In the genomic region with DNA sequence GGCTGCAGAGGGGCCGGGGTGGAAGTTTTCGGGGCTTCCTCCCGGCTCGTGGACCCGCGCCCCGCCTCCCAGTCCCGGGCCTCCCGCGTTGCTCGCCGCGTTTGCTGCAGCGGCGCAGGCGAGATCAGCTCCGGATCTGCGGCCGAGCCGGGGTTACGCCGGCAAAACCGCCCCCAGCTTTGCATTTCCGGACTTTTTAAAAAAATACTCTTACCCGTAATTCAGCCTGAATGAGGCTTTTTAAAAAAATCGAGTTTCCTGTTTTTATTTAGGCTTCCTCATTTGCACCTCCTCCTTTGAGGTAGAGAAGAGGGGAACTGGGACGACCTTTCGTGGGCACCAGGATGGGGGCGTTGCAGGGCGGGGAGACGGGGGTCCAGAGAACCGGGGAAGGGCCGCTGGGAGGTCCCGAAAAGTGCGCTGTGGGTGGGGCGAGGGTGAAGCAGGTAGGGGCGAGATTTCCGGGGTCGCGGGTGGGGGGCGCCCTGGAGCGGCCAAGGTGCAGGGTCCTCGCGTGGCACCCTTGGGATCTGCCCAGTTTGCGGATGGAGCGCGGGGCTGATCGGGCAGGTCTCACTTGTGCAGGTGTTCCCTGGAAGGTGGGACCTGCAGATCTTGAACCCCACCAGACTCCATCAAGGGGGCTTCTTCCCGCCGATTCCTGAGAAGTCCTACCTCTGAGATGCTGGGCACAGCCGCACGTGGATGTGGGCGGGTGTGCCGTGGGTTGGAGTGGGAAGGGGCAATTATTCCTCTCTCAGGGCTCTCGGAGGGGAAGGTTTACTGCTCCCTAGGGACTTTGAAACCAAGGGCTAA, we compare ENCODE assay signal across 8 cellular contexts. TPM values are rescaled to one million over a fixed set of nuclear protein-coding genes. Genes with fewer than 3 reads are reported as not detected.
DNase-seq lines count a peak whose midpoint lies in the region; ATAC-seq, FAIRE-seq and TF ChIP-seq lines count a peak whose summit lies in the region.

No MANE protein-coding gene starts in this region.

- peak overlapping the region; percentile 91 for H3K9ac ChIP-seq in DND-41 (ENCODE audit: low read depth, low read length)
- H3K9ac ChIP-seq in HUES6 (ENCODE audit: low read length) = no peak overlapping the region

- 7 to 8% methylated on average over 53 to 55 of the region's 55 CpGs for WGBS in pancreas, 2 donors

- H3K4me3 ChIP-seq in DND-41 (ENCODE audit: low read depth in 1 of 2, low read length in 2 of 2) (peak overlapping the region; percentile 67 to 79), HUES6 (ENCODE audit: low read depth, low read length) (peak overlapping the region; percentile 77), pancreas (peak overlapping the region; percentile 10 to 50 (median 23))

- peak overlapping the region; percentile 71 for H2AFZ ChIP-seq in DND-41 (ENCODE audit: low read depth, low read length)

- FAIRE-seq in pancreas (lab: Jason Lieb, UNC) = no peak

- H3K27me3 ChIP-seq in DND-41 (ENCODE audit: insufficient read depth, low read length, poor library complexity) = no peaks in the 10 kb centered on the region
- H3K27me3 ChIP-seq in HUES6 (ENCODE audit: control insufficient read depth, insufficient read depth, low read length) = peaks cover 54% of the 10 kb centered on the region
- H3K27me3 ChIP-seq in pancreas = peaks cover 0 to 10% (median 0%) of the 10 kb centered on the region in 4 donors

- H3K4me1 ChIP-seq in DND-41 (ENCODE audit: insufficient read depth, low read length) = peaks cover 51% of the 10 kb centered on the region
- H3K4me1 ChIP-seq in HUES6 (ENCODE audit: control insufficient read depth, insufficient read depth, low read length) = peaks cover 5% of the 10 kb centered on the region
- H3K4me1 ChIP-seq in pancreas = peaks cover 0 to 7% (median 0%) of the 10 kb centered on the region in 3 donors

- ATAC-seq in DND-41 (ENCODE audit: insufficient read depth, low read depth) (peak; percentile 59), esophagus mucosa (peak; percentile 38), pancreas (peak in 3 of 4 donors; percentile 37 to 55 (median 48)), HG03378 (IDR thresholded peaks at IDR 0.05; ENCODE audit: unreplicated experiment) (no peak)

- TF ChIP-seq CTCF in DND-41 (IDR thresholded peaks at IDR 0.05; ENCODE audit: borderline replicate concordance, extremely low read depth, low read length, poor library complexity, severe bottlenecking) (no peak), pancreas (IDR thresholded peaks at IDR 0.05) (no peak)

- H3K4me2 ChIP-seq in DND-41 (ENCODE audit: insufficient read depth, low read length) = peak overlapping the region; percentile 96

- H3K27ac ChIP-seq in DND-41 (ENCODE audit: low read length) (peak overlapping the region; percentile 86), HUES6 (ENCODE audit: low read depth, low read length) (no peak overlapping the region), pancreas (peak overlapping the region in 1 of 4 donors; percentile 17)

- H3K36me3 ChIP-seq in DND-41 (ENCODE audit: insufficient read depth, low read length) = peaks cover 6% of the 10 kb centered on the region; the same call in 1 of the 2 replicates
- no peaks in the 10 kb centered on the region for H3K36me3 ChIP-seq in HUES6 (ENCODE audit: control insufficient read depth, insufficient read depth, low read length)
- no peaks in the 10 kb centered on the region for H3K36me3 ChIP-seq in pancreas

- peaks cover 43% of the 10 kb centered on the region for H4K20me1 ChIP-seq in DND-41 (ENCODE audit: insufficient read depth, low read length)

- intact Hi-C loops in pancreas (cut with DNase I) = no loop called here

- peaks cover 74% of the 10 kb centered on the region for H3K79me2 ChIP-seq in DND-41 (ENCODE audit: insufficient read depth, low read length)

- H3K9me3 ChIP-seq in DND-41 (ENCODE audit: insufficient read depth, low read length, severe bottlenecking) (no peaks in the 10 kb centered on the region), HUES6 (ENCODE audit: control insufficient read depth, insufficient read depth, low read depth, low read length) (no peaks in the 10 kb centered on the region), pancreas (no peaks in the 10 kb centered on the region)

- DNase-seq in DND-41 (peak; percentile 72), pancreas (peak in 1 of 6 donors; percentile 61), T1000 (lab: John Stamatoyannopoulos, UW) (no peak), DMS153 treated with DMSO at 0.1 percent for 48 hours (lab: John Stamatoyannopoulos, UW; ENCODE audit: unreplicated experiment) (no peak)
- peak; percentile 34 to 44 for DNase-seq in activated CD4-positive, alpha-beta T cell treated with anti-CD3 and anti-CD28 coated beads, Interleukin-2, amount 50 U/mL, for 4 hours

RNA-seq across cellular contexts. Expression of gene PIK3CD, which starts 1.1 kb away (rescaled TPM):
- total RNA-seq in esophagus mucosa (6.2 TPM), pancreas (10 to 100 TPM in 1 of 6 donors, 1 to 10 TPM in 5; 1.9 to 10.6 (median 2.2) TPM)
- 1 to 10 TPM; 2.4 to 3.8 TPM for polyA plus RNA-seq in pancreas

Comparison
In these comparisons a context has a peak if more than half of its experiments do, and no peak if none do; other contexts are left out.
1. DNase-seq: peak in DND-41 (single experiment) and activated CD4-positive, alpha-beta T cell treated with anti-CD3 and anti-CD28 coated beads, Interleukin-2, amount 50 U/mL, for 4 hours (2 of 2); none in T1000 (single experiment) and DMS153 treated with DMSO at 0.1 percent for 48 hours (single experiment).
2. H3K4me3 ChIP-seq: peak in every context shown above with its lines; median percentile 77 in HUES6; 73 in DND-41; 23 in pancreas.